In genomic region chr17:518047-518735, GRCh38 we compare ENCODE assay signal across 20 cellular contexts.
"Had no signal": no experiment of that assay in that cellular context is flagged by ENCODE, and none has a peak within 500 bp of the region (broad histone marks: within the 10 kb centered on the region; RNA-seq: fewer than 3 reads in every experiment).

No MANE protein-coding gene starts in this region.

- DNase-seq: activated CD4-positive, alpha-beta memory T cell treated with anti-CD3 and anti-CD28 coated beads, Interleukin-2, amount 10 ng/mL, durations not matched to agents 7 days and 5 days; activated CD4-positive, alpha-beta T cell treated with anti-CD3 and anti-CD28 coated beads for 36 hours; activated CD8-positive, alpha-beta memory T cell treated with anti-CD3 and anti-CD28 coated beads, Interleukin-2, amount 10 ng/mL, durations not matched to agents 7 days and 5 days; activated naive CD8-positive, alpha-beta T cell treated with anti-CD3 and anti-CD28 coated beads, Interleukin-2, amount 10 ng/mL, durations not matched to agents 7 days and 5 days; amygdala; caudate nucleus; left cardiac atrium; mammary epithelial cell; nucleus accumbens; SHP77 treated with DMSO at 0.1 percent for 48 hours; SK-N-SH; stimulated activated CD4-positive, alpha-beta T cell treated with anti-CD3 and anti-CD28 coated beads, Interleukin-15, amount 100 ng/mL, for 24 hours; stimulated activated CD4-positive, alpha-beta T cell treated with anti-CD3 and anti-CD28 coated beads, Interleukin-2, amount 100 ng/mL, for 48 hours; stimulated activated naive CD8-positive, alpha-beta T cell treated with anti-CD3 and anti-CD28 coated beads, Interleukin-15, amount 100 ng/mL, for 72 hours; T-cell; transverse colon had no signal

- H3K4me3 Mint-ChIP-seq: activated CD4-positive, alpha-beta memory T cell treated with anti-CD3 and anti-CD28 coated beads, Interleukin-2, amount 10 ng/mL, durations not matched to agents 7 days and 5 days; activated CD4-positive, alpha-beta T cell treated with anti-CD3 and anti-CD28 coated beads for 36 hours; activated CD8-positive, alpha-beta memory T cell treated with anti-CD3 and anti-CD28 coated beads, Interleukin-2, amount 10 ng/mL, durations not matched to agents 7 days and 5 days; activated naive CD8-positive, alpha-beta T cell treated with anti-CD3 and anti-CD28 coated beads, Interleukin-2, amount 10 ng/mL, durations not matched to agents 7 days and 5 days; stimulated activated naive CD8-positive, alpha-beta T cell treated with anti-CD3 and anti-CD28 coated beads, Interleukin-15, amount 100 ng/mL, for 72 hours; T-cell; WTC11 had no signal

- H3K4me1 Mint-ChIP-seq: activated CD4-positive, alpha-beta T cell treated with anti-CD3 and anti-CD28 coated beads for 36 hours; T-cell had no signal

- H3K27ac ChIP-seq: gastroesophageal sphincter, skin epidermis, suprapubic skin, transverse colon had no signal

- ATAC-seq: activated CD4-positive, alpha-beta T cell treated with anti-CD3 and anti-CD28 coated beads for 36 hours; activated CD8-positive, alpha-beta memory T cell treated with anti-CD3 and anti-CD28 coated beads, Interleukin-2, amount 10 ng/mL, durations not matched to agents 7 days and 5 days; gastroesophageal sphincter; stimulated activated naive CD8-positive, alpha-beta T cell treated with anti-CD3 and anti-CD28 coated beads, Interleukin-15, amount 100 ng/mL, for 72 hours; T-cell; WTC11 had no signal

- H3K4me3 ChIP-seq: gastroesophageal sphincter, skin epidermis, suprapubic skin, transverse colon had no signal

- H3K27me3 Mint-ChIP-seq: activated CD4-positive, alpha-beta memory T cell treated with anti-CD3 and anti-CD28 coated beads, Interleukin-2, amount 10 ng/mL, durations not matched to agents 7 days and 5 days; activated CD4-positive, alpha-beta T cell treated with anti-CD3 and anti-CD28 coated beads for 36 hours; activated CD8-positive, alpha-beta memory T cell treated with anti-CD3 and anti-CD28 coated beads, Interleukin-2, amount 10 ng/mL, durations not matched to agents 7 days and 5 days; activated naive CD8-positive, alpha-beta T cell treated with anti-CD3 and anti-CD28 coated beads, Interleukin-2, amount 10 ng/mL, durations not matched to agents 7 days and 5 days; stimulated activated naive CD8-positive, alpha-beta T cell treated with anti-CD3 and anti-CD28 coated beads, Interleukin-15, amount 100 ng/mL, for 72 hours; T-cell had no signal

- H3K9me3 Mint-ChIP-seq: activated CD4-positive, alpha-beta memory T cell treated with anti-CD3 and anti-CD28 coated beads, Interleukin-2, amount 10 ng/mL, durations not matched to agents 7 days and 5 days; activated naive CD8-positive, alpha-beta T cell treated with anti-CD3 and anti-CD28 coated beads, Interleukin-2, amount 10 ng/mL, durations not matched to agents 7 days and 5 days; stimulated activated naive CD8-positive, alpha-beta T cell treated with anti-CD3 and anti-CD28 coated beads, Interleukin-15, amount 100 ng/mL, for 72 hours; T-cell had no signal

- H3K9me3 ChIP-seq: gastroesophageal sphincter, SK-N-SH, suprapubic skin, transverse colon had no signal

- H3K27me3 ChIP-seq: gastroesophageal sphincter, suprapubic skin, transverse colon had no signal

- H3K27ac Mint-ChIP-seq: activated CD4-positive, alpha-beta memory T cell treated with anti-CD3 and anti-CD28 coated beads, Interleukin-2, amount 10 ng/mL, durations not matched to agents 7 days and 5 days; activated CD4-positive, alpha-beta T cell treated with anti-CD3 and anti-CD28 coated beads for 36 hours; activated CD8-positive, alpha-beta memory T cell treated with anti-CD3 and anti-CD28 coated beads, Interleukin-2, amount 10 ng/mL, durations not matched to agents 7 days and 5 days; activated naive CD8-positive, alpha-beta T cell treated with anti-CD3 and anti-CD28 coated beads, Interleukin-2, amount 10 ng/mL, durations not matched to agents 7 days and 5 days; T-cell had no signal
